ENCODE assay signal across 6 cellular contexts in genomic region chr5:176389769-176390123, GRCh38. TPM values are rescaled to one million over a fixed set of nuclear protein-coding genes. Genes with fewer than 3 reads are reported as not detected.
DNase-seq lines count a peak whose midpoint lies in the region; TF ChIP-seq lines count a peak whose summit lies in the region.
"Not testable (repeated sequence)": the region's sequence is repeated elsewhere in the genome, so short reads cannot be mapped to it uniquely, and the experiment has no call there.

No MANE protein-coding gene starts in this region.

- H4K20me1 ChIP-seq in BLaER1, result peaks cover 30% of the 10 kb centered on the region
- H4K20me1 ChIP-seq in smooth muscle cell (ENCODE audit: low read depth), result not testable (repeated sequence)

- not testable (repeated sequence) for H3K27me3 Mint-ChIP-seq in activated naive CD4-positive, alpha-beta T cell treated with anti-CD3 and anti-CD28 coated beads, Interleukin-2, amount 50 U/mL, for 24 hours

- peaks cover 27% of the 10 kb centered on the region for H3K36me3 Mint-ChIP-seq in activated naive CD4-positive, alpha-beta T cell treated with anti-CD3 and anti-CD28 coated beads, Interleukin-2, amount 50 U/mL, for 24 hours

- TF ChIP-seq CTCF in NB4 (IDR thresholded peaks at IDR 0.05; ENCODE audit: low read depth, low read length); smooth muscle cell (IDR thresholded peaks at IDR 0.05; ENCODE audit: borderline replicate concordance, insufficient read depth, poor library complexity, severe bottlenecking): not testable (repeated sequence)

- H3K4me2 ChIP-seq in BLaER1 (peak overlapping the region; percentile 88), smooth muscle cell (peak overlapping the region; percentile 99)

- H3K27ac Mint-ChIP-seq in activated naive CD4-positive, alpha-beta T cell treated with anti-CD3 and anti-CD28 coated beads, Interleukin-2, amount 50 U/mL, for 24 hours, result peak overlapping the region; percentile 100

- peaks cover 29% of the 10 kb centered on the region for H3K79me2 ChIP-seq in smooth muscle cell (ENCODE audit: low read depth)

- H3K27me3 ChIP-seq in BLaER1; smooth muscle cell (ENCODE audit: low read depth): not testable (repeated sequence)

- H3K36me3 ChIP-seq in BLaER1 (peaks cover 67% of the 10 kb centered on the region), mesodermal cell (ENCODE audit: control insufficient read depth, insufficient read depth, low read length) (peaks cover 61% of the 10 kb centered on the region)
- H3K36me3 ChIP-seq in smooth muscle cell (ENCODE audit: low read depth), result not testable (repeated sequence)

- H3K4me3 Mint-ChIP-seq in activated naive CD4-positive, alpha-beta T cell treated with anti-CD3 and anti-CD28 coated beads, Interleukin-2, amount 50 U/mL, for 24 hours, result peak overlapping the region; percentile 100

- H3K9me3 Mint-ChIP-seq in activated naive CD4-positive, alpha-beta T cell treated with anti-CD3 and anti-CD28 coated beads, Interleukin-2, amount 50 U/mL, for 24 hours, result not testable (repeated sequence)

- H3K4me1 ChIP-seq in BLaER1, result peaks cover 46% of the 10 kb centered on the region
- H3K4me1 ChIP-seq in mesodermal cell (ENCODE audit: control insufficient read depth, insufficient read depth, low read length, poor library complexity, severe bottlenecking), result not testable (repeated sequence)
- H3K4me1 ChIP-seq in smooth muscle cell (ENCODE audit: low read depth), result peaks cover 14% of the 10 kb centered on the region

- H3K9me3 ChIP-seq in BLaER1; mesodermal cell (ENCODE audit: control insufficient read depth, low read length); smooth muscle cell (replicated peaks; ENCODE audit: low read depth): not testable (repeated sequence)

- not testable (repeated sequence) for H3F3A ChIP-seq in smooth muscle cell (ENCODE audit: low read depth)

- not testable (repeated sequence) for TF ChIP-seq POLR2A in NB4 (IDR thresholded peaks at IDR 0.05; ENCODE audit: extremely low read depth, insufficient read length)

- peak overlapping the region; percentile 98 for H3K9ac ChIP-seq in BLaER1
- peak overlapping the region; percentile 53 for H3K9ac ChIP-seq in smooth muscle cell (ENCODE audit: low read depth)

- H2AFZ ChIP-seq in smooth muscle cell (ENCODE audit: low read depth), result not testable (repeated sequence)

- H3K4me1 Mint-ChIP-seq in activated naive CD4-positive, alpha-beta T cell treated with anti-CD3 and anti-CD28 coated beads, Interleukin-2, amount 50 U/mL, for 24 hours, result peaks cover 28% of the 10 kb centered on the region

- H3K27ac ChIP-seq in BLaER1 (peak overlapping the region; percentile 96), epithelial cell of prostate (peak overlapping the region; percentile 89), mesodermal cell (ENCODE audit: low read depth, low read length, severe bottlenecking) (peak overlapping the region; percentile 97), smooth muscle cell (ENCODE audit: low read depth) (peak overlapping the region; percentile 81)

- DNase-seq in NB4 (ENCODE audit: low read depth); epithelial cell of prostate (ENCODE audit: low read depth, low spot score); smooth muscle cell (lab: John Stamatoyannopoulos, UW; ENCODE audit: unreplicated experiment): not testable (repeated sequence)

- peak overlapping the region; percentile 95 for H3K4me3 ChIP-seq in BLaER1
- peak overlapping the region; percentile 95 for H3K4me3 ChIP-seq in NB4 (ENCODE audit: low read depth, low read length)
- H3K4me3 ChIP-seq in mesodermal cell (ENCODE audit: extremely low read depth, insufficient read depth, low read length, poor library complexity, severe bottlenecking), result peak overlapping the region; percentile 91
- peak overlapping the region; percentile 64 for H3K4me3 ChIP-seq in smooth muscle cell

- WGBS in mesodermal cell (ENCODE audit: insufficient coverage in 2 of 2), 2 experiments, result 67 to 83% methylated on average over 1 to 3 of the region's 13 CpGs
- WGBS in smooth muscle cell (ENCODE audit: low lambda C conversion rate), result 85% methylated on average over 13 of the region's 13 CpGs

RNA-seq across cellular contexts. Expression of gene HIGD2A, which starts 1.2 kb away (rescaled TPM):
- polyA plus RNA-seq in mesodermal cell (2013, experiment 1 of 2), result 134 TPM
- polyA plus RNA-seq in mesodermal cell (2013, experiment 2 of 2), result 111 TPM
- total RNA-seq in smooth muscle cell, result 94.5 and 108 TPM in 2 replicates
- polyA plus RNA-seq in smooth muscle cell, result 135 and 140 TPM in 2 replicates

RNA-seq across cellular contexts. Expression of gene NOP16, which starts 1.3 kb away (rescaled TPM):
- polyA plus RNA-seq in mesodermal cell (2013, experiment 1 of 2), result 16.4 TPM
- 16.6 TPM for polyA plus RNA-seq in mesodermal cell (2013, experiment 2 of 2)
- total RNA-seq in smooth muscle cell, result 10.7 and 17.2 TPM in 2 replicates
- 27.9 and 52.4 TPM in 2 replicates for polyA plus RNA-seq in smooth muscle cell

RNA-seq across cellular contexts. Expression of gene ARL10, which starts 24.5 kb away (rescaled TPM):
- 13.5 TPM for polyA plus RNA-seq in mesodermal cell (2013, experiment 1 of 2)
- 12.1 TPM for polyA plus RNA-seq in mesodermal cell (2013, experiment 2 of 2)
- 9.5 and 10.7 TPM in 2 replicates for total RNA-seq in smooth muscle cell
- 5.4 and 5.6 TPM in 2 replicates for polyA plus RNA-seq in smooth muscle cell

RNA-seq across cellular contexts. Expression of gene CLTB, which starts 26.6 kb away (rescaled TPM):
- polyA plus RNA-seq in mesodermal cell (2013, experiment 1 of 2), result 53.1 TPM
- 44.4 TPM for polyA plus RNA-seq in mesodermal cell (2013, experiment 2 of 2)
- total RNA-seq in smooth muscle cell, result 107 and 111 TPM in 2 replicates
- polyA plus RNA-seq in smooth muscle cell, result 125 and 277 TPM in 2 replicates

RNA-seq across cellular contexts. Expression of gene KIAA1191, which starts 28.2 kb away (rescaled TPM):
- 130 TPM for polyA plus RNA-seq in mesodermal cell (2013, experiment 1 of 2)
- 118 TPM for polyA plus RNA-seq in mesodermal cell (2013, experiment 2 of 2)
- total RNA-seq in smooth muscle cell, result 71.6 and 84.2 TPM in 2 replicates
- 74.6 and 80.3 TPM in 2 replicates for polyA plus RNA-seq in smooth muscle cell
